ENCODE assay signal across 26 cellular contexts in genomic region chr2:218071218-218071937, GRCh38. TPM values are rescaled to one million over a fixed set of nuclear protein-coding genes. Genes with fewer than 3 reads are reported as not detected.
DNase-seq lines count a peak whose midpoint lies in the region; FAIRE-seq and TF ChIP-seq lines count a peak whose summit lies in the region.
"Had no signal": no experiment of that assay in that cellular context is flagged by ENCODE, and none has a peak within 500 bp of the region (broad histone marks: within the 10 kb centered on the region; RNA-seq: fewer than 3 reads in every experiment).

No MANE protein-coding gene starts in this region.

- H3K4me2 ChIP-seq in astrocyte (ENCODE audit: low read length), result no peak overlapping the region
- H3K4me2 ChIP-seq: A549; BLaER1 treated with 17β-estradiol and CSF1 and Interleukin-3, amounts not matched to agents 10 nM and 100 nM had no signal

- no peaks in the 10 kb centered on the region for H3K9me3 ChIP-seq in HEK293 (ENCODE audit: control insufficient read depth, insufficient read depth, low read depth, low read length)
- H3K9me3 ChIP-seq in astrocyte (ENCODE audit: insufficient read depth, low read depth, low read length), result no peaks in the 10 kb centered on the region
- H3K9me3 ChIP-seq in esophagus muscularis mucosa, result no peaks in the 10 kb centered on the region
- H3K9me3 ChIP-seq in ascending aorta, result no peaks in the 10 kb centered on the region
- no peaks in the 10 kb centered on the region for H3K9me3 ChIP-seq in Caco-2
- H3K9me3 ChIP-seq: A549; BE2C; BLaER1 treated with 17β-estradiol and CSF1 and Interleukin-3, amounts not matched to agents 10 nM and 100 nM had no signal

- 79% methylated on average over 13 of the region's 13 CpGs for WGBS in esophagus muscularis mucosa

- peaks cover 5% of the 10 kb centered on the region for H3K4me1 Mint-ChIP-seq in astrocyte (ENCODE audit: low read depth, unreplicated experiment)
- H3K4me1 Mint-ChIP-seq in Caco-2 (ENCODE audit: low read depth, unreplicated experiment), result peaks cover 13% of the 10 kb centered on the region

- peaks cover 64% of the 10 kb centered on the region for H3K27me3 Mint-ChIP-seq in astrocyte (ENCODE audit: low read depth, unreplicated experiment)
- H3K27me3 Mint-ChIP-seq in Caco-2 (ENCODE audit: insufficient read depth, unreplicated experiment), result peaks cover 28% of the 10 kb centered on the region

- H2AFZ ChIP-seq in astrocyte (ENCODE audit: low read depth, low read length), result no peak overlapping the region
- H2AFZ ChIP-seq: GM23248 had no signal

- peaks cover 23% of the 10 kb centered on the region for H3K27me3 ChIP-seq in astrocyte (ENCODE audit: insufficient read depth, low read length)
- peaks cover 0 to 21% (median 0%) of the 10 kb centered on the region in 4 donors for H3K27me3 ChIP-seq in esophagus muscularis mucosa
- no peaks in the 10 kb centered on the region for H3K27me3 ChIP-seq in ascending aorta
- H3K27me3 ChIP-seq in Caco-2 (replicated peaks; ENCODE audit: control insufficient read depth, insufficient read depth, low read length), result peaks cover 1% of the 10 kb centered on the region; the same call in 1 of the 2 replicates
- H3K27me3 ChIP-seq: BE2C; BLaER1 treated with 17β-estradiol and CSF1 and Interleukin-3, amounts not matched to agents 10 nM and 100 nM had no signal

- TF ChIP-seq EP300 in esophagus muscularis mucosa (IDR thresholded peaks at IDR 0.05), result no peak

- H3K4me1 ChIP-seq in HEK293 (ENCODE audit: control insufficient read depth, insufficient read depth, low read length), result no peaks in the 10 kb centered on the region
- H3K4me1 ChIP-seq in astrocyte (ENCODE audit: insufficient read depth, low read length), result no peaks in the 10 kb centered on the region
- peaks cover 0 to 11% (median 9%) of the 10 kb centered on the region in 4 donors for H3K4me1 ChIP-seq in esophagus muscularis mucosa
- peaks cover 0 to 4% of the 10 kb centered on the region in 2 donors for H3K4me1 ChIP-seq in ascending aorta
- no peaks in the 10 kb centered on the region for H3K4me1 ChIP-seq in Caco-2
- H3K4me1 ChIP-seq: A549, BE2C had no signal

- no peak overlapping the region for H3K4me3 Mint-ChIP-seq in astrocyte (ENCODE audit: unreplicated experiment)
- H3K4me3 Mint-ChIP-seq in Caco-2 (ENCODE audit: unreplicated experiment), result no peak overlapping the region
- H3K4me3 Mint-ChIP-seq: CD14-positive monocyte; CD4-positive, alpha-beta T cell had no signal

- no peaks in the 10 kb centered on the region for H3K9me3 Mint-ChIP-seq in astrocyte (ENCODE audit: unreplicated experiment)
- H3K9me3 Mint-ChIP-seq in Caco-2 (ENCODE audit: unreplicated experiment), result no peaks in the 10 kb centered on the region
- H3K9me3 Mint-ChIP-seq: CD4-positive, alpha-beta T cell; CD8-positive, alpha-beta memory T cell had no signal

- CTCF ChIA-PET in HEK293 (lab: Yijun Ruan, JAX), result interaction anchor here (0.5 to 2.6 kb wide), 4 partner anchors 37 to 285 kb away, joined by 3 to 12 read pairs (median 5); no protein-coding TSS in a partner anchor
- CTCF ChIA-PET in Caco-2 (lab: Charles Lee), result interaction anchor here (2.1 kb wide), 1 partner anchor 286 kb away, joined by 5 read pairs; no protein-coding TSS in a partner anchor

- DNase-seq in EH (ENCODE audit: low read depth) (peak; percentile 40), astrocyte (ENCODE audit: low read depth) (no peak), esophagus muscularis mucosa (ENCODE audit: extremely low spot score) (peak; percentile 84), ascending aorta (ENCODE audit: low spot score in 2 of 2) (no peak), NCI-H748 (lab: John Stamatoyannopoulos, UW; ENCODE audit: unreplicated experiment) (no peak), Caco-2 (no peak), DMS114 treated with DMSO at 0.1 percent for 48 hours (lab: John Stamatoyannopoulos, UW; ENCODE audit: unreplicated experiment) (no peak)
- DNase-seq: 8988T; ACHN; AML-193; BE2C; Calu3; CD4-positive, alpha-beta T cell; CD8-positive, alpha-beta memory T cell; DMS153; DND-41; GM23248; H7; HCEC 1CT had no signal

- H3K36me3 Mint-ChIP-seq in astrocyte (ENCODE audit: low read depth, unreplicated experiment), result peaks cover 2% of the 10 kb centered on the region
- H3K36me3 Mint-ChIP-seq in Caco-2 (ENCODE audit: insufficient read depth, unreplicated experiment), result no peaks in the 10 kb centered on the region
- H3K36me3 Mint-ChIP-seq: CD8-positive, alpha-beta memory T cell had no signal

- POLR2A ChIA-PET in HEK293 (lab: Yijun Ruan, JAX), result no interaction called here
- POLR2A ChIA-PET in Caco-2 (lab: Charles Lee), result interaction anchor here (0.5 kb wide), 1 partner anchor 1051 kb away, joined by 8 read pairs; no protein-coding TSS in a partner anchor

- H4K20me1 ChIP-seq in astrocyte (ENCODE audit: insufficient read depth, low read length), result no peaks in the 10 kb centered on the region
- H4K20me1 ChIP-seq: BLaER1 treated with 17β-estradiol and CSF1 and Interleukin-3, amounts not matched to agents 10 nM and 100 nM had no signal

- no TSS peak for BruUV-seq in Caco-2 (replicated peaks; lab: Mats Ljungman, UMichigan)

- TF ChIP-seq POLR2A in esophagus muscularis mucosa (IDR thresholded peaks at IDR 0.05; ENCODE audit: low read depth), result no peak

- H3K36me3 ChIP-seq in HEK293 (ENCODE audit: control insufficient read depth in 2 of 2, insufficient read depth in 1 of 2, low read length in 2 of 2) (no peaks in the 10 kb centered on the region), astrocyte (ENCODE audit: insufficient read depth, low read length) (no peaks in the 10 kb centered on the region), esophagus muscularis mucosa (no peaks in the 10 kb centered on the region), ascending aorta (no peaks in the 10 kb centered on the region), Caco-2 (ENCODE audit: control insufficient read depth, insufficient read depth, low read length) (no peaks in the 10 kb centered on the region)
- H3K36me3 ChIP-seq: BE2C; BLaER1 treated with 17β-estradiol and CSF1 and Interleukin-3, amounts not matched to agents 10 nM and 100 nM had no signal

- FAIRE-seq in astrocyte (lab: Jason Lieb, UNC), result no peak
- FAIRE-seq: A549, G401.6, GM12892, H1 had no signal

- H3K4me3 ChIP-seq in HEK293 (ENCODE audit: low read depth, low read length), result no peak overlapping the region
- H3K4me3 ChIP-seq in astrocyte (ENCODE audit: insufficient read depth, low read depth, low read length), result no peak overlapping the region
- no peak overlapping the region for H3K4me3 ChIP-seq in esophagus muscularis mucosa
- no peak overlapping the region for H3K4me3 ChIP-seq in ascending aorta
- H3K4me3 ChIP-seq in Caco-2 (ENCODE audit: low read depth, low read length), result no peak overlapping the region
- H3K4me3 ChIP-seq: A549; BLaER1 treated with 17β-estradiol and CSF1 and Interleukin-3, amounts not matched to agents 10 nM and 100 nM; GM23248 had no signal

- H3K27ac ChIP-seq in HEK293 (ENCODE audit: extremely low read depth, low read depth, low read length) (no peak overlapping the region), astrocyte (ENCODE audit: low read depth, low read length) (no peak overlapping the region), esophagus muscularis mucosa (replicated peaks in 1 of 4) (no peak overlapping the region), ascending aorta (no peak overlapping the region)
- H3K27ac ChIP-seq: A549; BLaER1 treated with 17β-estradiol and CSF1 and Interleukin-3, amounts not matched to agents 10 nM and 100 nM; GM23248 had no signal

- intact Hi-C loops in esophagus muscularis mucosa (cut with DNase I), result no loop called here
- intact Hi-C loops in ascending aorta (cut with DNase I), result no loop called here
- intact Hi-C loops in Caco-2 (cut with micrococcal nuclease; ENCODE audit: unreplicated experiment), result no loop called here

- no peaks in the 10 kb centered on the region for H3K79me2 ChIP-seq in astrocyte (ENCODE audit: insufficient read depth, low read length)

- H3K27ac Mint-ChIP-seq in astrocyte (ENCODE audit: unreplicated experiment) (peak overlapping the region; percentile 14), Caco-2 (ENCODE audit: unreplicated experiment) (no peak overlapping the region)
- H3K27ac Mint-ChIP-seq: CD14-positive monocyte; CD4-positive, alpha-beta T cell; CD8-positive, alpha-beta memory T cell had no signal

- TF ChIP-seq CTCF in HEK293 (tag by site-specific recombination; IDR thresholded peaks at IDR 0.05) (no peak), astrocyte (IDR thresholded peaks at IDR 0.05; ENCODE audit: insufficient read depth, low read depth, low read length) (no peak), esophagus muscularis mucosa (IDR thresholded peaks at IDR 0.05) (no peak), ascending aorta (IDR thresholded peaks at IDR 0.05) (no peak), Caco-2 (IDR thresholded peaks at IDR 0.05; ENCODE audit: insufficient read depth in 1 of 2, low read depth in 1 of 2, low read length in 1 of 2, severe bottlenecking in 1 of 2, unreplicated experiment in 1 of 2) (no peak)

- no peak overlapping the region for H3K9ac ChIP-seq in astrocyte (ENCODE audit: low read length)
- H3K9ac ChIP-seq: BLaER1 treated with 17β-estradiol and CSF1 and Interleukin-3, amounts not matched to agents 10 nM and 100 nM; GM23248 had no signal

TF ChIP-seq in HEK293, 187 proteins besides CTCF, POLR2A, EP300 and RAD21:
- TF ChIP-seq ZNF610 (tag by site-specific recombination; IDR thresholded peaks at IDR 0.05; ENCODE audit: borderline replicate concordance), result no peak
- TF ChIP-seq ZNF623 (tag by site-specific recombination; IDR thresholded peaks at IDR 0.05), result peak; percentile 80

RNA-seq across cellular contexts. Expression of gene RUFY4, which starts 2.3 kb away (rescaled TPM):
- not detected in 2 replicates for total RNA-seq in astrocyte
- total RNA-seq in esophagus muscularis mucosa, result under 1 TPM in 1 of 4 donors, not detected in 3; 0.11 TPM
- total RNA-seq in ascending aorta, result not detected
- not detected in 2 replicates for total RNA-seq in Caco-2 (2022)
- total RNA-seq: CD8-positive, alpha-beta memory T cell; GM23248; H7 had no signal

RNA-seq across cellular contexts. Expression of gene CXCR2, which starts 54.5 kb away (rescaled TPM):
- total RNA-seq in astrocyte, result 0.07 TPM in 1 of 2 replicates, not detected in the other
- total RNA-seq in esophagus muscularis mucosa, result 1 to 10 TPM in 1 of 4 donors, under 1 TPM in 2, not detected in 1; 0.11 to 2.8 (median 0.42) TPM
- total RNA-seq in ascending aorta, result not detected
- not detected in 2 replicates for total RNA-seq in Caco-2 (2022)
- total RNA-seq: Calu3; CD4-positive, alpha-beta T cell; CD8-positive, alpha-beta memory T cell; GM23248; H7 had no signal

Comparison
In these comparisons a context has a peak if more than half of its experiments do, and no peak if none do; other contexts are left out.
1. DNase-seq: peak in EH (single experiment) and esophagus muscularis mucosa (single experiment); none in astrocyte (single experiment), ascending aorta (0 of 2), NCI-H748 (single experiment), Caco-2 (0 of 2) and DMS114 treated with DMSO at 0.1 percent for 48 hours (single experiment).